In genomic region chr1:59063501-59063900, GRCh38 we compare ENCODE assay signal across 12 cellular contexts.
A peak's percentile ranks its signal among the peaks of the same experiment; 100 is the strongest.
DNase-seq lines count a peak whose midpoint lies in the region; ATAC-seq and TF ChIP-seq lines count a peak whose summit lies in the region.
"Had no signal": no experiment of that assay in that cellular context is flagged by ENCODE, and none has a peak within 500 bp of the region (broad histone marks: within the 10 kb centered on the region; RNA-seq: fewer than 3 reads in every experiment).

No MANE protein-coding gene starts in this region.

- H3K4me3 ChIP-seq in osteoblast (ENCODE audit: insufficient read depth, low read length), result no peak overlapping the region
- H3K4me3 ChIP-seq in testis, result no peak overlapping the region

- H3K4me1 Mint-ChIP-seq in central memory CD8-positive, alpha-beta T cell, result peaks cover 38% of the 10 kb centered on the region

- peak overlapping the region; percentile 61 for H3K27ac Mint-ChIP-seq in central memory CD8-positive, alpha-beta T cell (ENCODE audit: low read depth)
- H3K27ac Mint-ChIP-seq: nephron progenitor cell had no signal

- peak; percentile 36 for DNase-seq in GDM1 (lab: John Stamatoyannopoulos, UW)
- DNase-seq in NCI-H69 (lab: John Stamatoyannopoulos, UW), result peak; percentile 11
- DNase-seq in central memory CD8-positive, alpha-beta T cell (ENCODE audit: low spot score in 2 of 2), result no peak
- no peak for DNase-seq in osteoblast (ENCODE audit: insufficient read length, low spot score, missing footprints)
- DNase-seq in glomerular visceral epithelial cell (ENCODE audit: extremely low spot score), result no peak
- DNase-seq in testis, result no peak
- DNase-seq: activated CD4-positive, CD25-positive, alpha-beta regulatory T cell; anterior cingulate cortex; NCI-H2081; nephron progenitor cell; stimulated activated CD4-positive, alpha-beta T cell treated with anti-CD3 and anti-CD28 coated beads, Interleukin-1b, Interleukin-23, amount 100 ng/mL, for 48 hours had no signal

- H3K9me3 ChIP-seq in osteoblast (ENCODE audit: low read depth, low read length) (no peaks in the 10 kb centered on the region), testis (no peaks in the 10 kb centered on the region)

- no peak for ATAC-seq in central memory CD8-positive, alpha-beta T cell (replicated peaks; ENCODE audit: extremely low read depth, poor library complexity, severe bottlenecking)
- no peak for ATAC-seq in GM19328 (IDR thresholded peaks at IDR 0.05; ENCODE audit: unreplicated experiment)

- H3K9me3 Mint-ChIP-seq in central memory CD8-positive, alpha-beta T cell, result no peaks in the 10 kb centered on the region
- H3K9me3 Mint-ChIP-seq: nephron progenitor cell had no signal

- 54 to 57% methylated on average over 3 of the region's 3 CpGs for WGBS in testis, 2 donors

- H3K27ac ChIP-seq in osteoblast (ENCODE audit: low read depth, low read length) (no peak overlapping the region), testis (no peak overlapping the region)

- H2AFZ ChIP-seq in osteoblast (ENCODE audit: low read length), result peak overlapping the region; percentile 57

- TF ChIP-seq POLR2A in testis (IDR thresholded peaks at IDR 0.05), result no peak

- H3K36me3 ChIP-seq in osteoblast (ENCODE audit: insufficient read depth, low read length) (no peaks in the 10 kb centered on the region), testis (ENCODE audit: low read depth, missing control alignments) (no peaks in the 10 kb centered on the region)

- H3K36me3 Mint-ChIP-seq in central memory CD8-positive, alpha-beta T cell (ENCODE audit: insufficient read depth), result peaks cover 1% of the 10 kb centered on the region

- H3K27me3 ChIP-seq in osteoblast (ENCODE audit: insufficient read depth, low read length) (no peaks in the 10 kb centered on the region), testis (no peaks in the 10 kb centered on the region)

- no peak for TF ChIP-seq CTCF in osteoblast (IDR thresholded peaks at IDR 0.05; ENCODE audit: extremely low read depth, low read depth, low read length)
- TF ChIP-seq CTCF in testis (IDR thresholded peaks at IDR 0.05), result no peak

- no peaks in the 10 kb centered on the region for H3K79me2 ChIP-seq in osteoblast (ENCODE audit: insufficient read depth, low read length)

- no peaks in the 10 kb centered on the region for H4K20me1 ChIP-seq in osteoblast (ENCODE audit: insufficient read depth, low read length)

- H3K4me2 ChIP-seq in osteoblast (ENCODE audit: insufficient read depth, low read length), result no peak overlapping the region

- H3K4me1 ChIP-seq in osteoblast (ENCODE audit: insufficient read depth, low read length) (no peaks in the 10 kb centered on the region), testis (peaks cover 5% of the 10 kb centered on the region)

- peak overlapping the region; percentile 45 for H3K4me3 Mint-ChIP-seq in central memory CD8-positive, alpha-beta T cell
- H3K4me3 Mint-ChIP-seq: nephron progenitor cell had no signal

- no peaks in the 10 kb centered on the region for H3K27me3 Mint-ChIP-seq in central memory CD8-positive, alpha-beta T cell

- intact Hi-C loops in testis (cut with DNase I; ENCODE audit: low total_unique reads), result no loop called here

Comparison
In these comparisons a context has a peak if more than half of its experiments do, and no peak if none do; other contexts are left out.
1. DNase-seq: peak in GDM1 (single experiment) and NCI-H69 (single experiment); none in central memory CD8-positive, alpha-beta T cell (0 of 2), osteoblast (single experiment), glomerular visceral epithelial cell (single experiment) and testis (single experiment).